In the genomic region with DNA sequence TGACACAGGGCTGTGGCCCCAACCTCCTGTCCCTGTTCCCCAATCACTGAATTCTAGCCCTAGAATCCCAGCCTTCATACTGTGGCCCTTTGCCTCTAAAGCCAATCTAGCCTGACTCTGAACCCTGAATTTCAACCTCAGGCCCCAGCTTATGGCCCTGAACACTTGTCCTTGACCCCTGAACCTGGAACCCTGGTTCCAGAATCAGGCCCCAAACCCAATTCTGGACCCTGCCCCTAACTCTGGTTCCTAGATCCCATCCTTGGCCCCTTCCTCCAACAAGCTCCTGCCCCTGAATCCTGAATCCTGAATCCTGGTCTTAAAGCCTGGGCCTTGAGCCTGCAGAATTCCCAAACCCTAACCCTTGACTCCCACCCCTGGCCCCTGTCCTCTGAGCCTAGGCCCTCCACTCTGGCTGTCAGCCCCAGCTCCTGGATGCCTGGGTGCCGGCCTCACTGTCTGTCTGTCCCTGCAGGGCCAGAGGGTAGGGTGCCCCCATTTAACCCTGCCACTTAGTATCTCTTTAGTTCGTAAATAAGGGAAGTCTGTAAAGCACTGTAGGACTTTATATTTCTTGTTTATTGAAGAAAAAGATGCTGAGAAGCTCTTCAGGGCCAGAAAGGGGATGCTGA, we compare ENCODE assay signal across 8 cellular contexts. TPM values are rescaled to one million over a fixed set of nuclear protein-coding genes. Genes with fewer than 3 reads are reported as not detected.
DNase-seq lines count a peak whose midpoint lies in the region; ATAC-seq and TF ChIP-seq lines count a peak whose summit lies in the region.

No MANE protein-coding gene starts in this region.

- H3K27ac ChIP-seq in right lobe of liver, result peak overlapping the region; percentile 13 to 88 (median 76)
- peak overlapping the region; percentile 58 to 93 (median 86) for H3K27ac ChIP-seq in tibial nerve

- POLR2A ChIA-PET in activated CD4-positive, alpha-beta T cell treated with anti-CD3 and anti-CD28 coated beads, Interleukin-2, amount 10 ng/mL, durations not matched to agents 7 days and 5 days (lab: Charles Lee), result no interaction called here

- no peaks in the 10 kb centered on the region for H3K36me3 ChIP-seq in right lobe of liver
- H3K36me3 ChIP-seq in tibial nerve, result no peaks in the 10 kb centered on the region

- peaks cover 5% of the 10 kb centered on the region for H3K27me3 Mint-ChIP-seq in activated CD4-positive, alpha-beta T cell treated with anti-CD3 and anti-CD28 coated beads, Interleukin-2, amount 10 ng/mL, durations not matched to agents 7 days and 5 days

- H3K9me3 ChIP-seq in right lobe of liver (no peaks in the 10 kb centered on the region), tibial nerve (no peaks in the 10 kb centered on the region)

- intact Hi-C loops in right lobe of liver (cut with DNase I), result loop anchor here in 1 of 2 donors (10.0 kb wide), 1 partner anchor 74 kb away; no protein-coding TSS in a partner anchor

- no peak for DNase-seq in activated CD4-positive, alpha-beta T cell treated with anti-CD3 and anti-CD28 coated beads, Interleukin-2, amount 10 ng/mL, durations not matched to agents 7 days and 5 days
- no peak for DNase-seq in activated CD4-positive, alpha-beta T cell treated with anti-CD3 and anti-CD28 coated beads, Interleukin-2, amount 50 U/mL, for 1 hour
- DNase-seq in astrocyte of the cerebellum (ENCODE audit: low read depth) (no peak), right lobe of liver (peak in 2 of 3 donors; percentile 34 to 56), tibial nerve (ENCODE audit: low spot score in 2 of 2) (no peak), NCI-H1930 (lab: John Stamatoyannopoulos, UW) (no peak)

- H3K4me1 Mint-ChIP-seq in activated CD4-positive, alpha-beta T cell treated with anti-CD3 and anti-CD28 coated beads, Interleukin-2, amount 10 ng/mL, durations not matched to agents 7 days and 5 days, result peaks cover 65% of the 10 kb centered on the region

- 24% methylated on average over 2 of the region's 2 CpGs for WGBS in right lobe of liver (ENCODE audit: insufficient coverage, low coverage, low lambda C conversion rate, missing lambda C conversion rate)
- 31 to 42% methylated on average over 2 of the region's 2 CpGs for WGBS in tibial nerve, 2 donors

- TF ChIP-seq EP300 in tibial nerve (IDR thresholded peaks at IDR 0.05), result no peak

- H3K4me3 ChIP-seq in astrocyte of the cerebellum (ENCODE audit: low read depth, low read length) (peak overlapping the region; percentile 55), right lobe of liver (peak overlapping the region; percentile 52 to 66 (median 62)), tibial nerve (peak overlapping the region; percentile 59 to 80 (median 66))

- CTCF ChIA-PET in activated CD4-positive, alpha-beta T cell treated with anti-CD3 and anti-CD28 coated beads, Interleukin-2, amount 10 ng/mL, durations not matched to agents 7 days and 5 days (lab: Charles Lee), result interaction anchor here (0.7 to 1.7 kb wide), 2 partner anchors 92 to 386 kb away, joined by 3 to 4 read pairs; no protein-coding TSS in a partner anchor

- H3K9me3 Mint-ChIP-seq in activated CD4-positive, alpha-beta T cell treated with anti-CD3 and anti-CD28 coated beads, Interleukin-2, amount 10 ng/mL, durations not matched to agents 7 days and 5 days, result no peaks in the 10 kb centered on the region

- TF ChIP-seq CTCF in astrocyte of the cerebellum (IDR thresholded peaks at IDR 0.05; ENCODE audit: low read depth, low read length, missing control alignments) (no peak), right lobe of liver (IDR thresholded peaks at IDR 0.05) (no peak), tibial nerve (IDR thresholded peaks at IDR 0.05) (no peak)

- TF ChIP-seq POLR2A in right lobe of liver (IDR thresholded peaks at IDR 0.05) (no peak), tibial nerve (IDR thresholded peaks at IDR 0.05) (no peak)

- no peaks in the 10 kb centered on the region for H3K27me3 ChIP-seq in right lobe of liver
- no peaks in the 10 kb centered on the region for H3K27me3 ChIP-seq in tibial nerve

- no peak for ATAC-seq in right lobe of liver
- no peak for ATAC-seq in GM21447 (IDR thresholded peaks at IDR 0.05; ENCODE audit: unreplicated experiment)
- no peak for ATAC-seq in HG03280 (IDR thresholded peaks at IDR 0.05; ENCODE audit: unreplicated experiment)

- H3K4me1 ChIP-seq in right lobe of liver (peaks cover 0 to 38% (median 16%) of the 10 kb centered on the region in 4 donors), tibial nerve (peaks cover 0 to 75% (median 42%) of the 10 kb centered on the region in 4 donors)

- in situ Hi-C loops in astrocyte of the cerebellum (cut with HindIII; ENCODE audit: low sequenced_read_pairs), result no loop called here

- peak overlapping the region; percentile 84 for H3K27ac Mint-ChIP-seq in activated CD4-positive, alpha-beta T cell treated with anti-CD3 and anti-CD28 coated beads, Interleukin-2, amount 10 ng/mL, durations not matched to agents 7 days and 5 days

- H3K36me3 Mint-ChIP-seq in activated CD4-positive, alpha-beta T cell treated with anti-CD3 and anti-CD28 coated beads, Interleukin-2, amount 10 ng/mL, durations not matched to agents 7 days and 5 days (ENCODE audit: low read depth), result peaks cover 8% of the 10 kb centered on the region

- peak overlapping the region; percentile 89 for H3K4me3 Mint-ChIP-seq in activated CD4-positive, alpha-beta T cell treated with anti-CD3 and anti-CD28 coated beads, Interleukin-2, amount 10 ng/mL, durations not matched to agents 7 days and 5 days

RNA-seq across cellular contexts. Expression of a gene that starts 1.3 kb away (rescaled TPM):
- total RNA-seq in activated CD4-positive, alpha-beta T cell treated with anti-CD3 and anti-CD28 coated beads, Interleukin-2, amount 10 ng/mL, durations not matched to agents 7 days and 5 days, result 1 to 10 TPM; 9.1 to 9.9 TPM
- total RNA-seq in right lobe of liver (10 to 100 TPM; 12.5 to 24.6 (median 16.9) TPM), tibial nerve (100 to 1,000 TPM in 1 of 4 donors, 10 to 100 TPM in 3; 73.8 to 101 (median 86.2) TPM)

Comparison
In these comparisons a context has a peak if more than half of its experiments do, and no peak if none do; other contexts are left out.
1. DNase-seq: peak in right lobe of liver (2 of 3); none in activated CD4-positive, alpha-beta T cell treated with anti-CD3 and anti-CD28 coated beads, Interleukin-2, amount 10 ng/mL, durations not matched to agents 7 days and 5 days (single experiment), activated CD4-positive, alpha-beta T cell treated with anti-CD3 and anti-CD28 coated beads, Interleukin-2, amount 50 U/mL, for 1 hour (single experiment), astrocyte of the cerebellum (single experiment), tibial nerve (0 of 2) and NCI-H1930 (0 of 2).
2. Peak in every context shown above with its lines, with median percentiles within 50 percentile points of each other: H3K4me3 ChIP-seq.